Comparison of ENCODE assay signal across 10 cellular contexts in the genomic region with DNA sequence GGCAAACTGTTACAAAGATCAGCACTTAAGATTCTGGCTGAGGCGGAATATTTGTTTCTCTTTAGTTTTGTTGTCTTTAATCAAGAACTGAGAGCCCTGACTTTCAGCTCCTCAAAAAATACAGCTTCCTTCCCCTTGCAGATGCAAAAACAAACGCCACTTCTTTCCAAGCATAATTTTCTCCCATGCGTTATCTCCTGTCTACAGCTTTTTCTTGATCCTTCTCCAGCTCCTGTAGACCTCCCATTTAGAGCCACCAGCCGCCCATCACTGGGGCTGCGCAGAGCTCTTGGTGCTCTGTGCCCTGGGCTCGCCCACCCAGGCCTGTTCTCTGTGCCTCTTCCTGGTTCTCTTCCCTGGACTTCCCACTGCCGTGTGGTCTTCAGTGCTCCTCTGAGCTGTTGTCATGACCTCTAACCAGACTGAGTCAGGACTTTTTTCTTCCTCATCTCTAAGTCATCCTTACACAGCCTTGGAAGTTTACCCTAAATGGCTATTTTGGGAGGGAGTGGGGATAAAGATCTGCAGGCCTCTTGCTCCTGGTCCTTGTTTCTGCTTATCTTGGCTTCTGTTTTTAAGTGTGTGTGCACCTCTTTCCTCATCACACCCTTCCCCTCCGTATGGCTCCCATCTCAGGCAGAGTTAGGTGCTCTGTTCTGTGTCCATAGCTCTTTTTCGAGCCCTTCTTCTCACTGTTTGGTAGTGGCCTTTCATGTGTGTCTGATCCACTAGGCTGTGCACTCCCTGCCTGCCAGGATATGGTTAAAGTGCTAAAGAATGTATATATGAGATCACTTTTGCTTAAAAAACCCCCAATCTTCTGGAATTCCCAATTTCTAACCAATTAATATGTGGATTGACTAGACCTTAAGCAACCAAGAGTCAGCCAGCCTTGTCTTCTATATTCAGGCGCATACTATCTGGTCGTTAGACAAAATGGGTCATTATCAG.
DNase-seq lines count a peak whose midpoint lies in the region; ATAC-seq and TF ChIP-seq lines count a peak whose summit lies in the region.
"Had no signal": no experiment of that assay in that cellular context is flagged by ENCODE, and none has a peak within 500 bp of the region (broad histone marks: within the 10 kb centered on the region; RNA-seq: fewer than 3 reads in every experiment).

No MANE protein-coding gene starts in this region.

- H3K36me3 ChIP-seq in cardiac muscle cell (no peaks in the 10 kb centered on the region), psoas muscle (ENCODE audit: insufficient read depth in 1 of 2, low read depth in 1 of 2) (no peaks in the 10 kb centered on the region)
- H3K36me3 ChIP-seq in effector memory CD4-positive, alpha-beta T cell (ENCODE audit: control insufficient read depth, insufficient read depth, low read length) = peaks cover 4% of the 10 kb centered on the region

- H3K4me1 Mint-ChIP-seq in activated B cell treated with CpG ODN at 0.5 μM for 24 hours (peaks cover 22% of the 10 kb centered on the region), glutamatergic neuron (ENCODE audit: low read depth, unreplicated experiment) (peaks cover 49% of the 10 kb centered on the region)

- H3K9me3 ChIP-seq in cardiac muscle cell (ENCODE audit: low read depth) = no peaks in the 10 kb centered on the region
- no peaks in the 10 kb centered on the region for H3K9me3 ChIP-seq in psoas muscle
- no peaks in the 10 kb centered on the region for H3K9me3 ChIP-seq in effector memory CD4-positive, alpha-beta T cell (ENCODE audit: control insufficient read depth, low read length)

- POLR2A ChIA-PET in activated B cell treated with CpG ODN at 0.5 μM for 24 hours (lab: Charles Lee) = interaction anchor here (0.5 kb wide), 1 partner anchor 1347 kb away, joined by 3 read pairs; no protein-coding TSS in a partner anchor

- H3K27me3 ChIP-seq in cardiac muscle cell = no peaks in the 10 kb centered on the region
- no peaks in the 10 kb centered on the region for H3K27me3 ChIP-seq in psoas muscle (ENCODE audit: insufficient read depth in 3 of 3, low read length in 2 of 3)
- H3K27me3 ChIP-seq in effector memory CD4-positive, alpha-beta T cell (replicated peaks; ENCODE audit: control insufficient read depth, insufficient read depth, low read length, poor library complexity, severe bottlenecking) = no peaks in the 10 kb centered on the region

- TF ChIP-seq CTCF in activated B cell treated with CpG ODN at 0.5 μM for 24 hours (IDR thresholded peaks at IDR 0.05) = no peak
- TF ChIP-seq CTCF in cardiac muscle cell (IDR thresholded peaks at IDR 0.05; ENCODE audit: low read depth, low read length) = no peak
- no peak for TF ChIP-seq CTCF in psoas muscle (IDR thresholded peaks at IDR 0.05)
- no peak for TF ChIP-seq CTCF in glutamatergic neuron (IDR thresholded peaks at IDR 0.05; ENCODE audit: partially characterized antibody, unreplicated experiment)

- intact Hi-C loops in activated B cell treated with CpG ODN at 0.5 μM for 24 hours (cut with micrococcal nuclease) (no loop called here), psoas muscle (cut with DNase I) (no loop called here)

- H3K4me3 ChIP-seq in cardiac muscle cell = no peak overlapping the region
- H3K4me3 ChIP-seq in psoas muscle = no peak overlapping the region
- H3K4me3 ChIP-seq in effector memory CD4-positive, alpha-beta T cell (ENCODE audit: insufficient read depth, low read depth, low read length, poor library complexity, severe bottlenecking) = no peak overlapping the region

- H3K27me3 Mint-ChIP-seq in activated B cell treated with CpG ODN at 0.5 μM for 24 hours (no peaks in the 10 kb centered on the region), glutamatergic neuron (ENCODE audit: unreplicated experiment) (no peaks in the 10 kb centered on the region)

- 88 to 93% (median 89%) methylated on average over 11 of the region's 11 CpGs for WGBS in psoas muscle, 3 donors

- CTCF ChIA-PET in activated B cell treated with CpG ODN at 0.5 μM for 24 hours (lab: Charles Lee) = no interaction called here

- peak; percentile 92 for DNase-seq in EH (ENCODE audit: low read depth)
- DNase-seq in activated B cell treated with CpG ODN at 0.5 μM for 24 hours = no peak
- peak in 1 of 2 donors; percentile 63 for DNase-seq in cardiac muscle cell (ENCODE audit: low read depth in 1 of 2, low spot score in 1 of 2)
- no peak for DNase-seq in psoas muscle
- DNase-seq in glutamatergic neuron = no peak
- no peak for DNase-seq in effector memory CD4-positive, alpha-beta T cell
- DNase-seq in activated CD4-positive, alpha-beta T cell treated with anti-CD3 and anti-CD28 coated beads, Interleukin-2, amount 50 U/mL, for 48 hours = no peak
- DNase-seq: DMS79 had no signal

- H3K27ac ChIP-seq in cardiac muscle cell = peak overlapping the region; percentile 62
- peak overlapping the region; percentile 32 for H3K27ac ChIP-seq in psoas muscle
- no peak overlapping the region for H3K27ac ChIP-seq in effector memory CD4-positive, alpha-beta T cell (ENCODE audit: insufficient read depth, low read length, poor library complexity, severe bottlenecking)

- H3K4me3 Mint-ChIP-seq in activated B cell treated with CpG ODN at 0.5 μM for 24 hours (no peak overlapping the region), glutamatergic neuron (ENCODE audit: unreplicated experiment) (no peak overlapping the region)

- H3K27ac Mint-ChIP-seq in activated B cell treated with CpG ODN at 0.5 μM for 24 hours (peak overlapping the region; percentile 4), glutamatergic neuron (ENCODE audit: unreplicated experiment) (no peak overlapping the region)

- H3K4me1 ChIP-seq in cardiac muscle cell (ENCODE audit: low read depth) (peaks cover 35% of the 10 kb centered on the region), psoas muscle (peaks cover 33% of the 10 kb centered on the region)
- no peaks in the 10 kb centered on the region for H3K4me1 ChIP-seq in effector memory CD4-positive, alpha-beta T cell (ENCODE audit: control insufficient read depth, insufficient read depth, low read length, poor library complexity, severe bottlenecking)

- H3K36me3 Mint-ChIP-seq in activated B cell treated with CpG ODN at 0.5 μM for 24 hours (ENCODE audit: low read depth) (peaks cover 74% of the 10 kb centered on the region), glutamatergic neuron (ENCODE audit: unreplicated experiment) (no peaks in the 10 kb centered on the region)

- ATAC-seq in activated B cell treated with CpG ODN at 0.5 μM for 24 hours (ENCODE audit: low read depth) (no peak), psoas muscle (no peak), GM19328 (IDR thresholded peaks at IDR 0.05; ENCODE audit: unreplicated experiment) (no peak)
- ATAC-seq: esophagus mucosa had no signal

- H3K9me3 Mint-ChIP-seq in activated B cell treated with CpG ODN at 0.5 μM for 24 hours (no peaks in the 10 kb centered on the region), glutamatergic neuron (ENCODE audit: unreplicated experiment) (peaks cover 2% of the 10 kb centered on the region)
